Comparison of ENCODE assay signal across 1 cellular context in the genomic region with DNA sequence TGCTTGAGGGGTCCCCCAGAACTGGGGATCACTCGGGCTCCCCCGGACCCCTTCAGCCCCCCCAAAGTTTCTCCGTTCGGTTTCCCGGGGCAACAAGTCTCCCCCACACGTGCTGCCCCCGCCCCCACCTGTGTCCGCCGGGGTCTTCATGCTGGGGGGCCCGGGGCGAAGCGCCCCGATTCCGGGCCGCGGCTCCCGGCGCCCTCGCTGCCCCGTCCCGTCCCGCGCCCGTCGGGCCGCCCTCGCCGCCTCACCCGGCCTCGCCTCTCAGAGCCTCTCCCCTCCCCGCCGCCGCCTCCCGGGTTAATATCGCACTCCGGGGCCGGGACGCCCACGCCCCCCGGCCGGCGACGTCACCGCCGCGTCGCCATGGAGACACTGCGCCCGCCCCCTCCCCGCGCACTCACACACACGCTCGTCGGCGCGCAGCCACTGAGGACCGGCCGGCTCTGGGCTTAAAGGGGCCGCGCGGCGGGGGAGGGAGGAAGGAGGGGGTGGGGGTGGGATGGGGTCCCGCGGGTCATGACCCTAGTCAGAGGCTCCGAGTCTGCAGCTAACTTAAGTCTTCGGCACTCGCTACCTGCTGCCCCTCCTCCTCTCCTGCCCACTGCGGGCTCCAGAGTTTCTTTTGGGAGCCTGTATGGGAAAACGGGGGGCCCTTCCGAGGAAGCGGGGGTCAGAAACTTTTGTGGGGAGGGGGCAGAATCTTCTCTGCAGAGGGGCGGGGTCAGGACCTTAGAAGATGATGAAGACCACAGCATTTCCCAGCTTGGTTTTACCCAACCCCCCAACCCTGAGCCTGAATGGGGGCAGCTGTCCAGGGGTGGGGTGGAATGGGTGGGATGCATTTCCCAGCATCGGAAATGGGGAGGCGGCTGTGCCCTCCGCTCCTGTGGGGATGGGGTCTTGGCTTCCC.
TF ChIP-seq lines count a peak whose summit lies in the region.

A gene (minus strand): TSS at position 279 of the 916 bp plus-strand sequence. CDS start 129 bp downstream, at position 150.

TF ChIP-seq in H1, 55 proteins besides CTCF, POLR2A, EP300 and RAD21 (continued from another document):
- TF ChIP-seq GABPA (IDR thresholded peaks at IDR 0.05; ENCODE audit: borderline replicate concordance, insufficient read depth, low read length) = no peak
- TF ChIP-seq CHD1 (IDR thresholded peaks at IDR 0.05; ENCODE audit: low read depth, low read length) = no peak
- TF ChIP-seq CTBP2 (IDR thresholded peaks at IDR 0.05; ENCODE audit: borderline replicate concordance, insufficient read depth, insufficient read length, low read length) = no peak
- TF ChIP-seq TAF7 (optimal IDR thresholded peaks at IDR 0.05; ENCODE audit: borderline replicate concordance, low read depth, low read length) = peak; percentile 51
- no peak for TF ChIP-seq CHD2 (IDR thresholded peaks at IDR 0.05; ENCODE audit: low read length)
- peak; percentile 51; the same call in 1 of the 2 replicates for TF ChIP-seq POLR2AphosphoS5 (IDR thresholded peaks at IDR 0.05; ENCODE audit: low read depth, low read length)
- no peak for TF ChIP-seq BRCA1 (IDR thresholded peaks at IDR 0.05; ENCODE audit: low read depth, low read length)
- TF ChIP-seq SP4 (IDR thresholded peaks at IDR 0.05; ENCODE audit: low read length) = no peak
- TF ChIP-seq SIX5 (IDR thresholded peaks at IDR 0.05; ENCODE audit: low read depth, low read length) = no peak
- TF ChIP-seq EZH2 (IDR thresholded peaks at IDR 0.05; ENCODE audit: low read depth, low read length, severe bottlenecking) = no peak
- TF ChIP-seq EGR1 (IDR thresholded peaks at IDR 0.05; ENCODE audit: borderline replicate concordance, low read depth, low read length) = peak; percentile 97
- peak; percentile 94 for TF ChIP-seq CREB1 (IDR thresholded peaks at IDR 0.05)
- TF ChIP-seq TBP (IDR thresholded peaks at IDR 0.05; ENCODE audit: low read depth, low read length) = peak; percentile 63; the same call in 1 of the 2 replicates
- TF ChIP-seq MAFK (IDR thresholded peaks at IDR 0.05; ENCODE audit: low read depth, low read length) = no peak
- peak; percentile 20 for TF ChIP-seq KDM4A (IDR thresholded peaks at IDR 0.05; ENCODE audit: low read depth, low read length, severe bottlenecking)
- TF ChIP-seq SIN3A (conservative IDR thresholded peaks at IDR 0.05 in 1 of 2, IDR thresholded peaks at IDR 0.05 in 1 of 2; ENCODE audit: low read depth in 1 of 2, low read length in 2 of 2) = peak in 1 of 2 experiments; percentile 14; a peak in 1 of 4 replicates
- TF ChIP-seq TCF12 (IDR thresholded peaks at IDR 0.05; ENCODE audit: low read depth, low read length) = no peak
- TF ChIP-seq, protein P1, sequence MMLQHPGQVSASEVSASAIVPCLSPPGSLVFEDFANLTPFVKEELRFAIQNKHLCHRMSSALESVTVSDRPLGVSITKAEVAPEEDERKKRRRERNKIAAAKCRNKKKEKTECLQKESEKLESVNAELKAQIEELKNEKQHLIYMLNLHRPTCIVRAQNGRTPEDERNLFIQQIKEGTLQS (IDR thresholded peaks at IDR 0.05; ENCODE audit: insufficient read depth, low read depth, low read length) = no peak
- TF ChIP-seq SUZ12 (IDR thresholded peaks at IDR 0.05; ENCODE audit: low read length) = no peak
- 0 out of 2 replicates have a peak, but pooled peaks have one; percentile 64 for TF ChIP-seq RXRA (IDR thresholded peaks at IDR 0.05; ENCODE audit: insufficient read depth, low read depth, low read length)
- TF ChIP-seq FOSL1 (IDR thresholded peaks at IDR 0.05; ENCODE audit: insufficient read depth, low read depth, low read length) = no peak
- TF ChIP-seq PHF8 (conservative IDR thresholded peaks at IDR 0.05; ENCODE audit: low read depth, low read length) = peak; percentile 60
- TF ChIP-seq BACH1 (IDR thresholded peaks at IDR 0.05; ENCODE audit: low read length) = peak; percentile 24; the same call in 1 of the 2 replicates
- TF ChIP-seq, protein P2, sequence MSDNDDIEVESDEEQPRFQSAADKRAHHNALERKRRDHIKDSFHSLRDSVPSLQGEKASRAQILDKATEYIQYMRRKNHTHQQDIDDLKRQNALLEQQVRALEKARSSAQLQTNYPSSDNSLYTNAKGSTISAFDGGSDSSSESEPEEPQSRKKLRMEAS (IDR thresholded peaks at IDR 0.05) = 0 out of 2 replicates have a peak, but pooled peaks have one; percentile 17
